ENCODE assay signal across 8 cellular contexts in genomic region chr11:65611758-65612603, GRCh38. TPM values are rescaled to one million over a fixed set of nuclear protein-coding genes. Genes with fewer than 3 reads are reported as not detected.
DNase-seq lines count a peak whose midpoint lies in the region; ATAC-seq and TF ChIP-seq lines count a peak whose summit lies in the region.
"Had no signal": no experiment of that assay in that cellular context is flagged by ENCODE, and none has a peak within 500 bp of the region (broad histone marks: within the 10 kb centered on the region; RNA-seq: fewer than 3 reads in every experiment).

No MANE protein-coding gene starts in this region.

- peak overlapping the region; percentile 33 to 99 (median 95) for H3K27ac ChIP-seq in stomach

- H3K36me3 Mint-ChIP-seq in HFFc6 (ENCODE audit: low read depth) = peaks cover 23% of the 10 kb centered on the region
- H3K36me3 Mint-ChIP-seq in activated naive CD8-positive, alpha-beta T cell treated with anti-CD3 and anti-CD28 coated beads for 36 hours = peaks cover 25% of the 10 kb centered on the region

- H3K9me3 ChIP-seq in stomach = no peaks in the 10 kb centered on the region

- peak overlapping the region; percentile 77 for H3K27ac Mint-ChIP-seq in HFFc6
- peak overlapping the region; percentile 80 for H3K27ac Mint-ChIP-seq in activated naive CD8-positive, alpha-beta T cell treated with anti-CD3 and anti-CD28 coated beads for 36 hours

- H3K4me1 Mint-ChIP-seq in HFFc6 (ENCODE audit: low read depth) = peaks cover 55% of the 10 kb centered on the region
- peaks cover 43% of the 10 kb centered on the region for H3K4me1 Mint-ChIP-seq in activated naive CD8-positive, alpha-beta T cell treated with anti-CD3 and anti-CD28 coated beads for 36 hours

- TF ChIP-seq CTCF in HFFc6 (IDR thresholded peaks at IDR 0.05) (no peak), stomach (IDR thresholded peaks at IDR 0.05) (no peak)

- TF ChIP-seq POLR2A in stomach (IDR thresholded peaks at IDR 0.05) = no peak

- intact Hi-C loops in stomach (cut with DNase I; ENCODE audit: low total_unique reads) = no loop called here

- peak overlapping the region; percentile 65 to 98 (median 79) for H3K4me3 ChIP-seq in stomach

- peak overlapping the region; percentile 96 for H3K4me3 Mint-ChIP-seq in HFFc6
- H3K4me3 Mint-ChIP-seq in activated naive CD8-positive, alpha-beta T cell treated with anti-CD3 and anti-CD28 coated beads for 36 hours = peak overlapping the region; percentile 95

- H3K36me3 ChIP-seq in stomach = peaks cover 5 to 56% (median 48%) of the 10 kb centered on the region in 4 donors

- ATAC-seq in GM19351 (IDR thresholded peaks at IDR 0.05; ENCODE audit: unreplicated experiment) = no peak

- H3K4me1 ChIP-seq in stomach = peaks cover 57 to 77% (median 71%) of the 10 kb centered on the region in 4 donors

- H3K27me3 ChIP-seq in stomach = no peaks in the 10 kb centered on the region

- 59 to 71% (median 68%) methylated on average over 11 to 12 of the region's 12 CpGs for WGBS in stomach, 5 donors

- no peaks in the 10 kb centered on the region for H3K9me3 Mint-ChIP-seq in HFFc6
- no peaks in the 10 kb centered on the region for H3K9me3 Mint-ChIP-seq in activated naive CD8-positive, alpha-beta T cell treated with anti-CD3 and anti-CD28 coated beads for 36 hours

- no peak for TF ChIP-seq EP300 in stomach (IDR thresholded peaks at IDR 0.05)

- peaks cover 1% of the 10 kb centered on the region for H3K27me3 Mint-ChIP-seq in HFFc6 (ENCODE audit: insufficient read depth)
- no peaks in the 10 kb centered on the region for H3K27me3 Mint-ChIP-seq in activated naive CD8-positive, alpha-beta T cell treated with anti-CD3 and anti-CD28 coated beads for 36 hours

- no peak for DNase-seq in HFFc6
- DNase-seq in activated naive CD8-positive, alpha-beta T cell treated with anti-CD3 and anti-CD28 coated beads for 36 hours = no peak
- DNase-seq in iris pigment epithelial cell (ENCODE audit: low read depth) = peak; percentile 42
- no peak for DNase-seq in stomach
- DNase-seq in inferior parietal cortex (ENCODE audit: extremely low spot score) = no peak
- no peak for DNase-seq in SIG-M5 treated with dmso at 0.1 percent for 504 hours (lab: John Stamatoyannopoulos, UW; ENCODE audit: unreplicated experiment)
- DNase-seq: NCI-H2171 had no signal

RNA-seq across cellular contexts. Expression of gene MAP3K11, which starts 2.0 kb away (rescaled TPM):
- total RNA-seq in HFFc6 (2021; fragmentation: NEBNext Ultra II Directional; extraction: Animal tissue kit (Norgen Biotek cat#: 25700)) = 10 to 100 TPM; 42.1 to 51.1 (median 46.5) TPM
- total RNA-seq in activated naive CD8-positive, alpha-beta T cell treated with anti-CD3 and anti-CD28 coated beads for 36 hours = 10 to 100 TPM; 51.2 to 54.8 TPM
- 100 to 1,000 TPM in 1 of 5 donors, 10 to 100 TPM in 4; 37.6 to 118 (median 63.6) TPM for total RNA-seq in stomach
- 10 to 100 TPM; 31.0 to 62.9 (median 44.8) TPM for polyA plus RNA-seq in stomach

RNA-seq across cellular contexts. Expression of gene PCNX3, which starts 3.6 kb away (rescaled TPM):
- total RNA-seq in HFFc6 (2021; fragmentation: NEBNext Ultra II Directional; extraction: Animal tissue kit (Norgen Biotek cat#: 25700)) = 10 to 100 TPM; 51.5 to 66.7 (median 57.3) TPM
- 10 to 100 TPM; 40.9 to 42.6 TPM for total RNA-seq in activated naive CD8-positive, alpha-beta T cell treated with anti-CD3 and anti-CD28 coated beads for 36 hours
- 10 to 100 TPM in 4 of 5 donors, 1 to 10 TPM in 1; 9.7 to 76.2 (median 40.3) TPM for total RNA-seq in stomach
- 10 to 100 TPM in 1 of 3 donors, 1 to 10 TPM in 2; 4.6 to 11.0 (median 6.8) TPM for polyA plus RNA-seq in stomach

RNA-seq across cellular contexts. Expression of gene KCNK7, which starts 16.4 kb away (rescaled TPM):
- under 1 TPM in 3 of 6 experiments, not detected in 3; 0.16 to 0.31 (median 0.30) TPM for total RNA-seq in HFFc6 (2021; fragmentation: NEBNext Ultra II Directional; extraction: Animal tissue kit (Norgen Biotek cat#: 25700))
- under 1 TPM; 0.37 to 0.62 TPM for total RNA-seq in activated naive CD8-positive, alpha-beta T cell treated with anti-CD3 and anti-CD28 coated beads for 36 hours
- 1 to 10 TPM in 1 of 5 donors, under 1 TPM in 1, not detected in 3; 0.58 to 2.6 TPM for total RNA-seq in stomach
- polyA plus RNA-seq in stomach = 1 to 10 TPM in 2 of 3 donors, not detected in 1; 3.5 to 5.8 TPM

RNA-seq across cellular contexts. Expression of gene SIPA1, which starts 25.9 kb away (rescaled TPM):
- total RNA-seq in HFFc6 (2021; fragmentation: NEBNext Ultra II Directional; extraction: Animal tissue kit (Norgen Biotek cat#: 25700)) = 10 to 100 TPM; 23.0 to 41.3 (median 38.3) TPM
- total RNA-seq in activated naive CD8-positive, alpha-beta T cell treated with anti-CD3 and anti-CD28 coated beads for 36 hours = 100 to 1,000 TPM; 123 to 127 TPM
- 10 to 100 TPM; 13.2 to 47.5 (median 33.8) TPM for total RNA-seq in stomach
- polyA plus RNA-seq in stomach = 10 to 100 TPM; 59.9 to 80.4 (median 67.6) TPM

RNA-seq across cellular contexts. Expression of gene EHBP1L1, which starts 36.1 kb away (rescaled TPM):
- total RNA-seq in HFFc6 (2021; fragmentation: NEBNext Ultra II Directional; extraction: Animal tissue kit (Norgen Biotek cat#: 25700)) = 10 to 100 TPM; 47.5 to 69.3 (median 61.3) TPM
- 10 to 100 TPM; 55.7 to 60.0 TPM for total RNA-seq in activated naive CD8-positive, alpha-beta T cell treated with anti-CD3 and anti-CD28 coated beads for 36 hours
- total RNA-seq in stomach = 100 to 1,000 TPM in 4 of 5 donors, 10 to 100 TPM in 1; 43.0 to 200 (median 126) TPM
- 10 to 100 TPM; 28.0 to 67.6 (median 49.2) TPM for polyA plus RNA-seq in stomach
